Comparison of ENCODE assay signal across 8 cellular contexts in the genomic region with DNA sequence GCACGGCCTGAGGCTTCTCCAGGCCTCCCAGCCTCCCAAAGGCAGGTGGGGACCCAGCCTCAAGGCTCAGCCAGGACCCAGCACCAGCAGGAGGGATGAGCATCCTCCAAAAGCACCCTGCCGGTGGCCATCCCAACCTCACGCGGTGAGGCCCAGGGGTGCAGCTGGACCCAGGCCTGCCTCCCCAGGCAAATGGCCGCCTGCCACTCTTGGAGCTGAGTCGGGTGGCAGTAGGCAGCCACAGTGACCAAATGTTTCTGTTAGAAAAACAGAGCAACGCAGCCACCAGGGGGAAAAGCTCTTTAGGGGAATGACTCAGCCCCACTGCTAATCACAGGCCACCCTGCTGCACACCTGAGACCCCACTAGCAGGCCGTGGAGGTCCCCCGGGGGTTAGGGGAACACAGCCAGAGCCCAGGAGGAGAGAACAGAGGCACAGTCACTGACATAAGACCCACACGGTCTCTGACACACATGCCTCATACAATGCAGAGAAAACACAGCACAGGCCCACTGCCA. TPM values are rescaled to one million over a fixed set of nuclear protein-coding genes. Genes with fewer than 3 reads are reported as not detected.
DNase-seq lines count a peak whose midpoint lies in the region; ATAC-seq and TF ChIP-seq lines count a peak whose summit lies in the region.
"Had no signal": no experiment of that assay in that cellular context is flagged by ENCODE, and none has a peak within 500 bp of the region (broad histone marks: within the 10 kb centered on the region; RNA-seq: fewer than 3 reads in every experiment).

No MANE protein-coding gene starts in this region.

- peaks cover 15% of the 10 kb centered on the region for H3K9me1 ChIP-seq in IMR-90 (ENCODE audit: insufficient read depth, low read length)

- dilution Hi-C loops in IMR-90 (cut with HindIII; ENCODE audit: low sequenced_read_pairs, unreplicated experiment), result no loop called here

- peak overlapping the region; percentile 94 for H2BK5ac ChIP-seq in IMR-90 (ENCODE audit: low read depth, low read length, poor library complexity, severe bottlenecking)

- H3K23ac ChIP-seq in IMR-90 (ENCODE audit: low read depth, low read length), result peak overlapping the region; percentile 87

- H4K8ac ChIP-seq in IMR-90 (ENCODE audit: low read depth in 2 of 2, low read length in 2 of 2), result peak overlapping the region; percentile 64 to 86

- TF ChIP-seq CTCF in IMR-90 (conservative IDR thresholded peaks at IDR 0.05; ENCODE audit: low read depth, low read length) (peak; percentile 29), left lung (IDR thresholded peaks at IDR 0.05) (no peak), tibial artery (IDR thresholded peaks at IDR 0.05) (peak; percentile 54 to 77)

- DNase-seq in IMR-90 (no peak), cerebellar cortex (ENCODE audit: low spot score) (peak; percentile 69), left lung (no peak), tibial artery (peak; percentile 67 to 92)
- no peak for DNase-seq in activated CD4-positive, alpha-beta memory T cell treated with anti-CD3 and anti-CD28 coated beads for 36 hours
- DNase-seq: activated effector memory CD4-positive, alpha-beta T cell treated with anti-CD3 and anti-CD28 coated beads, Interleukin-2, amount 50 U/mL, for 16 hours had no signal

- peaks cover 90% of the 10 kb centered on the region for H4K20me1 ChIP-seq in IMR-90 (ENCODE audit: insufficient read depth, low read length)

- no CpG with 5 or more reads among the region's 10 CpGs for WGBS in IMR-90 (ENCODE audit: extremely low coverage in 2 of 2, insufficient read length in 1 of 2), 2 experiments

- H3K18ac ChIP-seq in IMR-90 (ENCODE audit: low read depth, low read length), result peak overlapping the region; percentile 66

- CTCF ChIA-PET in IMR-90 (lab: Yijun Ruan, JAX), result interaction anchor here (1.1 kb wide), 2 partner anchors 66 to 168 kb away, joined by 3 read pairs; no protein-coding TSS in a partner anchor
- CTCF ChIA-PET in activated CD4-positive, alpha-beta memory T cell treated with anti-CD3 and anti-CD28 coated beads for 36 hours (lab: Charles Lee), result interaction anchor here (0.9 kb wide), 1 partner anchor 147 kb away, joined by 4 read pairs; no protein-coding TSS in a partner anchor

- no peaks in the 10 kb centered on the region for H3K36me3 Mint-ChIP-seq in activated CD4-positive, alpha-beta memory T cell treated with anti-CD3 and anti-CD28 coated beads for 36 hours

- ATAC-seq in IMR-90 (ENCODE audit: low read depth) (peak; percentile 27), left lung (peak; percentile 4), GM21423 (IDR thresholded peaks at IDR 0.05; ENCODE audit: unreplicated experiment) (no peak), HG03432 (IDR thresholded peaks at IDR 0.05; ENCODE audit: unreplicated experiment) (no peak)

- peak overlapping the region; percentile 33; the same call in 1 of the 2 replicates for H2BK20ac ChIP-seq in IMR-90 (ENCODE audit: low read depth, low read length)

- H2AK9ac ChIP-seq in IMR-90 (replicated peaks; ENCODE audit: low read depth, low read length, poor library complexity), result peak overlapping the region; percentile 98

- intact Hi-C loops in IMR-90 (cut with micrococcal nuclease), result no loop called here
- intact Hi-C loops in left lung (cut with DNase I), result no loop called here
- intact Hi-C loops in tibial artery (cut with DNase I; ENCODE audit: low total_unique reads), result loop anchor here (5.0 kb wide), 1 partner anchor 163 kb away; no protein-coding TSS in a partner anchor
- intact Hi-C loops in activated CD4-positive, alpha-beta memory T cell treated with anti-CD3 and anti-CD28 coated beads for 36 hours (cut with micrococcal nuclease), result loop anchor here (10.0 kb wide), 2 partner anchors 226 to 526 kb away; a partner anchor contains a TSS

- H3K27me3 Mint-ChIP-seq in activated CD4-positive, alpha-beta memory T cell treated with anti-CD3 and anti-CD28 coated beads for 36 hours, result no peaks in the 10 kb centered on the region

- peaks cover 10 to 58% of the 10 kb centered on the region in 2 experiments; a peak in 3 of 4 replicates for H3K79me1 ChIP-seq in IMR-90 (ENCODE audit: low read depth in 1 of 2, low read length in 2 of 2)

- H3K9me3 Mint-ChIP-seq in activated CD4-positive, alpha-beta memory T cell treated with anti-CD3 and anti-CD28 coated beads for 36 hours, result no peaks in the 10 kb centered on the region

- in situ Hi-C loops in IMR-90 (cut with MboI; ENCODE audit: low sequenced_read_pairs), result no loop called here

- H3K9ac ChIP-seq in IMR-90 (ENCODE audit: low read depth, low read length), result peak overlapping the region; percentile 54

- H2BK15ac ChIP-seq in IMR-90 (ENCODE audit: low read depth, low read length), result peak overlapping the region; percentile 39; the same call in 1 of the 3 replicates

- H3K4me2 ChIP-seq in IMR-90 (ENCODE audit: low read depth, low read length), result peak overlapping the region; percentile 39

- peak overlapping the region; percentile 71 for H2AFZ ChIP-seq in IMR-90 (replicated peaks; ENCODE audit: low read length, poor library complexity)

- H3K4me1 ChIP-seq in IMR-90 (ENCODE audit: control insufficient read depth, insufficient read depth, low read length) (peaks cover 38% of the 10 kb centered on the region), left lung (peaks cover 19 to 39% of the 10 kb centered on the region in 2 donors), tibial artery (peaks cover 0 to 92% (median 77%) of the 10 kb centered on the region in 4 donors)

- peak overlapping the region; percentile 50 for H3K14ac ChIP-seq in IMR-90 (replicated peaks; ENCODE audit: low read depth, low read length)

- H3K27ac Mint-ChIP-seq in activated CD4-positive, alpha-beta memory T cell treated with anti-CD3 and anti-CD28 coated beads for 36 hours, result no peak overlapping the region

- TF ChIP-seq POLR2A in IMR-90 (IDR thresholded peaks at IDR 0.05; ENCODE audit: low read depth, low read length), result no peak

- H3K27me3 ChIP-seq in IMR-90 (ENCODE audit: control insufficient read depth, insufficient read depth, low read length), result no peaks in the 10 kb centered on the region
- no peaks in the 10 kb centered on the region for H3K27me3 ChIP-seq in left lung
- H3K27me3 ChIP-seq in tibial artery, result no peaks in the 10 kb centered on the region

- no peak overlapping the region for H3K4me3 ChIP-seq in IMR-90 (ENCODE audit: insufficient read depth, low read depth, low read length)
- no peak overlapping the region for H3K4me3 ChIP-seq in left lung
- peak overlapping the region in 1 of 2 donors; percentile 32 for H3K4me3 ChIP-seq in tibial artery

- peak overlapping the region; percentile 93 for H4K91ac ChIP-seq in IMR-90 (ENCODE audit: insufficient read depth, low read depth, low read length)

- peak; percentile 28 for TF ChIP-seq RAD21 in IMR-90 (IDR thresholded peaks at IDR 0.05; ENCODE audit: low read length)

- H3K4ac ChIP-seq in IMR-90 (ENCODE audit: low read depth, low read length), result peak overlapping the region; percentile 95

- no TSS peak for BruUV-seq in IMR-90 (replicated peaks; lab: Mats Ljungman, UMichigan)

- H2BK120ac ChIP-seq in IMR-90 (ENCODE audit: low read depth, low read length), result peak overlapping the region; percentile 75

- H3K27ac ChIP-seq in IMR-90 (ENCODE audit: insufficient read depth, low read length), result peak overlapping the region; percentile 87
- H3K27ac ChIP-seq in left lung, result peak overlapping the region; percentile 51 to 77
- peak overlapping the region; percentile 93 to 99 for H3K27ac ChIP-seq in tibial artery

- no peaks in the 10 kb centered on the region for H3K9me3 ChIP-seq in IMR-90 (ENCODE audit: control insufficient read depth, insufficient read depth, low read length)
- H3K9me3 ChIP-seq in left lung, result no peaks in the 10 kb centered on the region
- no peaks in the 10 kb centered on the region for H3K9me3 ChIP-seq in tibial artery

- POLR2A ChIA-PET in IMR-90 (lab: Charles Lee; ENCODE audit: unreplicated experiment), result no interaction called here
- POLR2A ChIA-PET in activated CD4-positive, alpha-beta memory T cell treated with anti-CD3 and anti-CD28 coated beads for 36 hours (lab: Charles Lee), result no interaction called here

- H3K4me1 Mint-ChIP-seq in activated CD4-positive, alpha-beta memory T cell treated with anti-CD3 and anti-CD28 coated beads for 36 hours (ENCODE audit: low read depth), result peaks cover under 1% of the 10 kb centered on the region

- peak overlapping the region; percentile 94 for H2AK5ac ChIP-seq in IMR-90 (ENCODE audit: low read depth, low read length)

- no peak overlapping the region for H3K56ac ChIP-seq in IMR-90 (ENCODE audit: extremely low read depth, insufficient read depth, low read length)

- no peak overlapping the region for H3K4me3 Mint-ChIP-seq in activated CD4-positive, alpha-beta memory T cell treated with anti-CD3 and anti-CD28 coated beads for 36 hours

- H4K5ac ChIP-seq in IMR-90 (ENCODE audit: low read depth, low read length), result peak overlapping the region; percentile 74; the same call in 1 of the 2 replicates

- H3K36me3 ChIP-seq in IMR-90 (ENCODE audit: control insufficient read depth, insufficient read depth, low read length) (peaks cover 69% of the 10 kb centered on the region), left lung (peaks cover 0 to 51% of the 10 kb centered on the region in 2 donors), tibial artery (peaks cover 26 to 60% (median 31%) of the 10 kb centered on the region in 3 donors)

TF ChIP-seq in IMR-90, 13 proteins besides CTCF, POLR2A, EP300 and RAD21 (continues in another document):
- TF ChIP-seq NFE2L2 (IDR thresholded peaks at IDR 0.05; ENCODE audit: low read depth, low read length) (peak; percentile 31; the same call in 1 of the 2 replicates), SMC3 (IDR thresholded peaks at IDR 0.05; ENCODE audit: low read depth, low read length) (0 out of 2 replicates have a peak, but pooled peaks have one; percentile 14), MAFK (IDR thresholded peaks at IDR 0.05; ENCODE audit: low read depth, low read length) (no peak)

RNA-seq across cellular contexts. Expression of a gene that starts 12.5 kb away (rescaled TPM):
- total RNA-seq in IMR-90 (2012; rRNA removed) (17.8 and 18.1 TPM in 2 replicates), left lung (10 to 100 TPM; 67.6 to 73.6 TPM)
- polyA plus RNA-seq in IMR-90 (2012; rRNA removed), result 99.4 and 127 TPM in 2 replicates
- 84.8 and 140 TPM in 2 replicates for polyA plus RNA-seq in IMR-90 (2012; cell fraction: cytosol; rRNA removed)
- polyA plus RNA-seq in IMR-90 (2012; cell fraction: nucleus; rRNA removed; ENCODE audit: low replicate concordance), result 214 and 473 TPM in 2 replicates
- 1 to 10 TPM in 1 of 2 experiments, under 1 TPM in 1; 0.78 to 1.1 TPM for total RNA-seq in activated CD4-positive, alpha-beta memory T cell treated with anti-CD3 and anti-CD28 coated beads for 36 hours

RNA-seq across cellular contexts. Expression of a gene that starts 20.1 kb away (rescaled TPM):
- not detected in 2 replicates for total RNA-seq in IMR-90 (2012; rRNA removed)
- polyA plus RNA-seq in IMR-90 (2012; rRNA removed), result not detected in 2 replicates
- not detected in 2 replicates for polyA plus RNA-seq in IMR-90 (2012; cell fraction: cytosol; rRNA removed)
- polyA plus RNA-seq in IMR-90 (2012; cell fraction: nucleus; rRNA removed; ENCODE audit: low replicate concordance), result not detected in 2 replicates
- total RNA-seq in left lung, result not detected
- total RNA-seq in activated CD4-positive, alpha-beta memory T cell treated with anti-CD3 and anti-CD28 coated beads for 36 hours, result not detected

RNA-seq across cellular contexts. Expression of a gene that starts 32.0 kb away (rescaled TPM):
- total RNA-seq in IMR-90 (2012; rRNA removed) (not detected in 2 replicates), left lung (not detected)
- not detected in 2 replicates for polyA plus RNA-seq in IMR-90 (2012; rRNA removed)
- polyA plus RNA-seq in IMR-90 (2012; cell fraction: cytosol; rRNA removed), result not detected in 2 replicates
- 0.09 TPM in 1 of 2 replicates, not detected in the other for polyA plus RNA-seq in IMR-90 (2012; cell fraction: nucleus; rRNA removed; ENCODE audit: low replicate concordance)
- total RNA-seq in activated CD4-positive, alpha-beta memory T cell treated with anti-CD3 and anti-CD28 coated beads for 36 hours, result not detected

Comparison
In these comparisons a context has a peak if more than half of its experiments do, and no peak if none do; other contexts are left out.
1. ATAC-seq: peak in IMR-90 (single experiment) and left lung (single experiment); none in GM21423 (single experiment) and HG03432 (single experiment).
2. DNase-seq: peak in cerebellar cortex (single experiment) and tibial artery (2 of 2); none in IMR-90 (single experiment), left lung (0 of 2) and activated CD4-positive, alpha-beta memory T cell treated with anti-CD3 and anti-CD28 coated beads for 36 hours (single experiment).
3. CTCF ChIP-seq: peak in IMR-90 (single experiment) and tibial artery (2 of 2); none in left lung (0 of 2).
4. intact Hi-C loops: an anchor here in tibial artery (5.0 kb wide) and activated CD4-positive, alpha-beta memory T cell treated with anti-CD3 and anti-CD28 coated beads for 36 hours (10.0 kb wide); none called in IMR-90 and left lung.
5. Peak in every context shown above with its lines, with median percentiles within 50 percentile points of each other: H3K27ac ChIP-seq.